ENCODE assay signal across 27 cellular contexts in the genomic region with DNA sequence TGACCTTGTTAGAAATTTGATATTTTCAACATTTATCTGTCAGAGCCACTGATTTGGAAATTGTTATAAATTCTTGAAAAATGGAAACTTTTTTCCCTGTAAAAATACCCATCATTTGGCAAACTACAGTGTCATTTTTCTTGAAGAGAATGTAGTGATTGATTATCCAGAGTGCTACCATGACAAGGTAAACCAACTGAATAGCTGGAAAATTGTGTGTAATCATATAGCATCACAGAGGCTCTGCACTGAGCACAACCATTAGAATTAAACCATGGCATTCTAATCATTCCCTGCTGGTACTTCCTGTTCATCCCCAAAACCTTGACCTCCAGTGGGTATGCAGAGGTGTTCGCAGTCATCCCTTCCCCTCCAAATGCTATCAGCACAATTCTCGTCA.
"Had no signal": no experiment of that assay in that cellular context is flagged by ENCODE, and none has a peak within 500 bp of the region (broad histone marks: within the 10 kb centered on the region; RNA-seq: fewer than 3 reads in every experiment).

No MANE protein-coding gene starts in this region.

- H3K27ac ChIP-seq: left ventricle myocardium inferior, skin epidermis, stomach, testis, thyroid gland, transverse colon, upper lobe of left lung, vagina had no signal

- H3K36me3 Mint-ChIP-seq: immature natural killer cell; natural killer cell treated with Interleukin-12 subunit alpha and Interleukin-12 subunit beta and Interleukin-15 and Interleukin-18, amount 100 ng/mL, for 72 hours had no signal

- DNase-seq: hypothalamus; immature natural killer cell; left ventricle myocardium inferior; mesendoderm; naive thymus-derived CD4-positive, alpha-beta T cell; occipital lobe; retina; right cardiac atrium; stimulated activated CD4-positive, alpha-beta T cell treated with anti-CD3 and anti-CD28 coated beads, Interleukin-12 subunit alpha, Interleukin-12 subunit beta, amount 100 ng/mL, for 4 hours; stimulated activated CD4-positive, alpha-beta T cell treated with anti-CD3 and anti-CD28 coated beads, Interleukin-15, amount 100 ng/mL, for 24 hours; stimulated activated CD4-positive, alpha-beta T cell treated with anti-CD3 and anti-CD28 coated beads, Interleukin-2, amount 100 ng/mL, for 24 hours; stimulated activated CD4-positive, alpha-beta T cell treated with anti-CD3 and anti-CD28 coated beads, Interleukin-4, amount 100 ng/mL, for 1 hour; stimulated activated naive B cell treated with anti-CD40 and anti-IgM and Interleukin-4, amounts not matched to agents 10 μg/mL and 1 μg/mL and 100 μg/mL, for 72 hours; stimulated activated naive CD8-positive, alpha-beta T cell treated with anti-CD3 and anti-CD28 coated beads, Interleukin-15, Interleukin-2, amounts not matched to agents 100 U/mL and 50 U/mL, for 24 hours; stomach; testis; thyroid gland; transverse colon; upper lobe of left lung had no signal

- ATAC-seq: naive thymus-derived CD4-positive, alpha-beta T cell; natural killer cell treated with Interleukin-12 subunit alpha and Interleukin-12 subunit beta and Interleukin-15 and Interleukin-18, amount 100 ng/mL, for 72 hours; right cardiac atrium; sciatic nerve; stimulated activated naive B cell treated with anti-CD40 and anti-IgM and Interleukin-4, amounts not matched to agents 10 μg/mL and 1 μg/mL and 100 μg/mL, for 72 hours; stimulated activated naive CD8-positive, alpha-beta T cell treated with anti-CD3 and anti-CD28 coated beads, Interleukin-15, Interleukin-2, amounts not matched to agents 100 U/mL and 50 U/mL, for 24 hours had no signal

- H3K9me3 ChIP-seq: left ventricle myocardium inferior, stomach, testis, thyroid gland, transverse colon, upper lobe of left lung, vagina had no signal

- H3K27me3 ChIP-seq: stomach, testis, thyroid gland, transverse colon, upper lobe of left lung, vagina had no signal

- H3K9me3 Mint-ChIP-seq: natural killer cell treated with Interleukin-12 subunit alpha and Interleukin-12 subunit beta and Interleukin-15 and Interleukin-18, amount 100 ng/mL, for 72 hours; neural crest cell; stimulated activated naive B cell treated with anti-CD40 and anti-IgM and Interleukin-4, amounts not matched to agents 10 μg/mL and 1 μg/mL and 100 μg/mL, for 72 hours had no signal

- H3K4me1 ChIP-seq: left ventricle myocardium inferior, testis, thyroid gland, upper lobe of left lung, vagina had no signal

- H3K4me1 Mint-ChIP-seq: mesothelial cell of epicardium; stimulated activated naive B cell treated with anti-CD40 and anti-IgM and Interleukin-4, amounts not matched to agents 10 μg/mL and 1 μg/mL and 100 μg/mL, for 72 hours had no signal

- H3K4me3 Mint-ChIP-seq: immature natural killer cell; mesothelial cell of epicardium; naive thymus-derived CD4-positive, alpha-beta T cell; natural killer cell treated with Interleukin-12 subunit alpha and Interleukin-12 subunit beta and Interleukin-15 and Interleukin-18, amount 100 ng/mL, for 72 hours; neural crest cell; stimulated activated naive B cell treated with anti-CD40 and anti-IgM and Interleukin-4, amounts not matched to agents 10 μg/mL and 1 μg/mL and 100 μg/mL, for 72 hours had no signal

- H3K27ac Mint-ChIP-seq: immature natural killer cell; mesothelial cell of epicardium; naive thymus-derived CD4-positive, alpha-beta T cell; natural killer cell treated with Interleukin-12 subunit alpha and Interleukin-12 subunit beta and Interleukin-15 and Interleukin-18, amount 100 ng/mL, for 72 hours; progenitor cell of endocrine pancreas; stimulated activated naive B cell treated with anti-CD40 and anti-IgM and Interleukin-4, amounts not matched to agents 10 μg/mL and 1 μg/mL and 100 μg/mL, for 72 hours had no signal

- H3K27me3 Mint-ChIP-seq: naive thymus-derived CD4-positive, alpha-beta T cell; natural killer cell treated with Interleukin-12 subunit alpha and Interleukin-12 subunit beta and Interleukin-15 and Interleukin-18, amount 100 ng/mL, for 72 hours; progenitor cell of endocrine pancreas; stimulated activated naive B cell treated with anti-CD40 and anti-IgM and Interleukin-4, amounts not matched to agents 10 μg/mL and 1 μg/mL and 100 μg/mL, for 72 hours had no signal

- H3K4me3 ChIP-seq: left ventricle myocardium inferior, lung, skin epidermis, stomach, testis, thyroid gland, transverse colon, upper lobe of left lung, vagina had no signal

- H3K36me3 ChIP-seq: left ventricle myocardium inferior, stomach, thyroid gland, transverse colon, upper lobe of left lung, vagina had no signal
